1 cellular context compared by ENCODE assay signal in the genomic region with DNA sequence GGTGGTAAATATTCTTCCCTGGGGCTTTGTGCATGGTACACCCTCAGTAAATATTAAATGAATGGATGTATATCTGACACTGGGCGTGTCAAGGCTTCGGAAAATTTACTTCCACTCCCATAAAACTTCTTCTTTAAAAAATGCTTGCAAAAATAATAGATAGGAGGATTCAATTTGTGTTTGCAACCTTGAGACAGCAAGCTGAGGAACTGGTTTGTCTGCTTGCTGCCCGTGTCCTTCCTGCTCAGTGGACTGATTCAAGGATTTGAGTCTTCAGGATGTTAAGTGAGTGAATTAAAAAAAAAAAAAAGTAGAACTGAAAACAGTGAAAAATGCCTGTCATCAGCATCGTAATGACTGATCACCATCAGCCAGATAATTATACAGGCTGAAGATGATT.
TF ChIP-seq lines count a peak whose summit lies in the region.

No MANE protein-coding gene starts in this region.

TF ChIP-seq in GM23338, 12 proteins besides CTCF, POLR2A, EP300 and RAD21 (continued from another document):
- no peak for TF ChIP-seq POLR2AphosphoS5 (IDR thresholded peaks at IDR 0.05; ENCODE audit: low read depth)
